23 cellular contexts compared by ENCODE assay signal in genomic region chr6:148263010-148263409, GRCh38.
DNase-seq lines count a peak whose midpoint lies in the region; ATAC-seq and TF ChIP-seq lines count a peak whose summit lies in the region.
"Had no signal": no experiment of that assay in that cellular context is flagged by ENCODE, and none has a peak within 500 bp of the region (broad histone marks: within the 10 kb centered on the region; RNA-seq: fewer than 3 reads in every experiment).

No MANE protein-coding gene starts in this region.

- no peaks in the 10 kb centered on the region for H3K9me2 ChIP-seq in PC-9 (ENCODE audit: insufficient read depth)

- H3K79me2 ChIP-seq in PC-9 (ENCODE audit: low read depth): no peaks in the 10 kb centered on the region

- intact Hi-C loops in Calu3 (cut with micrococcal nuclease; ENCODE audit: unreplicated experiment) (no loop called here), PC-9 (cut with micrococcal nuclease; ENCODE audit: unreplicated experiment) (loop anchor here (1.0 to 10.0 kb wide), 3 partner anchors 71 to 178 kb away; no protein-coding TSS in a partner anchor)

- ATAC-seq in esophagus mucosa: peak; percentile 96
- ATAC-seq in GM21360 (IDR thresholded peaks at IDR 0.05; ENCODE audit: unreplicated experiment): no peak
- ATAC-seq in HG02884 (IDR thresholded peaks at IDR 0.05; ENCODE audit: unreplicated experiment): no peak
- ATAC-seq: heart right ventricle had no signal

- H3K27ac ChIP-seq in PC-9: peak overlapping the region; percentile 91
- H3K27ac ChIP-seq: colonic mucosa, heart right ventricle, SK-N-MC, transverse colon had no signal

- peaks cover 48% of the 10 kb centered on the region for H3K4me1 ChIP-seq in PC-9 (replicated peaks; ENCODE audit: insufficient read depth)
- H3K4me1 ChIP-seq: colonic mucosa had no signal

- H3K27ac Mint-ChIP-seq in Calu3 (ENCODE audit: unreplicated experiment) (no peak overlapping the region), neural crest cell (ENCODE audit: unreplicated experiment) (peak overlapping the region; percentile 24)
- H3K27ac Mint-ChIP-seq: activated CD4-positive, alpha-beta memory T cell treated with anti-CD3 and anti-CD28 coated beads, Interleukin-2, amount 10 ng/mL, durations not matched to agents 7 days and 5 days; B cell; brain; stimulated activated naive CD8-positive, alpha-beta T cell treated with anti-CD3 and anti-CD28 coated beads, Interleukin-15, Interleukin-2, amounts not matched to agents 100 ng/mL and 50 ng/mL, for 24 hours had no signal

- H4K20me1 ChIP-seq in PC-9 (ENCODE audit: insufficient read depth): no peaks in the 10 kb centered on the region

- no peaks in the 10 kb centered on the region for H3K9me3 Mint-ChIP-seq in Calu3 (ENCODE audit: low read depth, unreplicated experiment)
- no peaks in the 10 kb centered on the region for H3K9me3 Mint-ChIP-seq in neural crest cell
- H3K9me3 Mint-ChIP-seq: activated CD4-positive, alpha-beta memory T cell treated with anti-CD3 and anti-CD28 coated beads, Interleukin-2, amount 10 ng/mL, durations not matched to agents 7 days and 5 days; stimulated activated naive CD8-positive, alpha-beta T cell treated with anti-CD3 and anti-CD28 coated beads, Interleukin-15, Interleukin-2, amounts not matched to agents 100 ng/mL and 50 ng/mL, for 24 hours had no signal

- POLR2A ChIA-PET in PC-9 (lab: Charles Lee; ENCODE audit: unreplicated experiment): no interaction called here

- DNase-seq in Calu3 (peak; percentile 24), PC-9 (peak; percentile 65 to 91), neural crest cell (ENCODE audit: low read depth, low spot score) (no peak), MG63 (no peak)
- DNase-seq in effector CD8-positive, alpha-beta T cell (lab: John Stamatoyannopoulos, UW): no peak
- DNase-seq: activated CD4-positive, alpha-beta memory T cell treated with anti-CD3 and anti-CD28 coated beads, Interleukin-2, amount 10 ng/mL, durations not matched to agents 7 days and 5 days; activated CD4-positive, CD25-positive, alpha-beta regulatory T cell; activated gamma-delta T cell treated with Interleukin-2 at 50 U/mL for 16 hours; colonic mucosa; GOT3; heart right ventricle; NCI-H1436; NCI-H510A; stimulated activated CD4-positive, alpha-beta T cell treated with anti-CD3 and anti-CD28 coated beads, Interleukin-4, amount 100 ng/mL, for 1 hour; transverse colon had no signal

- H3K4me3 ChIP-seq in PC-9: peak overlapping the region; percentile 30; the same call in 1 of the 2 replicates
- H3K4me3 ChIP-seq in MG63: no peak overlapping the region
- H3K4me3 ChIP-seq: colonic mucosa, heart right ventricle, SK-N-MC, smooth muscle cell, transverse colon had no signal

- H3F3A ChIP-seq in PC-9 (ENCODE audit: insufficient read depth, low read depth): peaks cover 26% of the 10 kb centered on the region

- H3K36me3 ChIP-seq in PC-9 (ENCODE audit: low read depth) (no peaks in the 10 kb centered on the region), MG63 (0 out of 2 replicates have a peak, but pooled peaks cover 2% of the 10 kb centered on the region)
- H3K36me3 ChIP-seq: colonic mucosa, heart right ventricle, transverse colon had no signal

- H3K36me3 Mint-ChIP-seq in Calu3 (ENCODE audit: insufficient read depth, unreplicated experiment) (no peaks in the 10 kb centered on the region), neural crest cell (ENCODE audit: low read depth) (no peaks in the 10 kb centered on the region)
- H3K36me3 Mint-ChIP-seq: brain had no signal

- TF ChIP-seq CTCF in Calu3 (IDR thresholded peaks at IDR 0.05; ENCODE audit: unreplicated experiment) (no peak), PC-9 (conservative IDR thresholded peaks at IDR 0.05) (no peak), neural crest cell (conservative IDR thresholded peaks at IDR 0.05) (no peak)

- H3K4me3 Mint-ChIP-seq in Calu3 (ENCODE audit: low read depth, unreplicated experiment) (no peak overlapping the region), neural crest cell (no peak overlapping the region)
- H3K4me3 Mint-ChIP-seq: activated CD4-positive, alpha-beta memory T cell treated with anti-CD3 and anti-CD28 coated beads, Interleukin-2, amount 10 ng/mL, durations not matched to agents 7 days and 5 days; B cell; brain; stimulated activated naive CD8-positive, alpha-beta T cell treated with anti-CD3 and anti-CD28 coated beads, Interleukin-15, Interleukin-2, amounts not matched to agents 100 ng/mL and 50 ng/mL, for 24 hours had no signal

- H3K27me3 Mint-ChIP-seq in Calu3 (ENCODE audit: unreplicated experiment) (no peaks in the 10 kb centered on the region), neural crest cell (ENCODE audit: low read depth) (no peaks in the 10 kb centered on the region)

- H2AFZ ChIP-seq in PC-9: no peak overlapping the region

- no peaks in the 10 kb centered on the region for H3K9me3 ChIP-seq in PC-9 (ENCODE audit: insufficient read depth, low read depth)
- no peaks in the 10 kb centered on the region for H3K9me3 ChIP-seq in MG63
- H3K9me3 ChIP-seq: colonic mucosa, heart right ventricle, transverse colon had no signal

- H3K27me3 ChIP-seq in PC-9 (ENCODE audit: insufficient read depth, low read depth) (no peaks in the 10 kb centered on the region), MG63 (no peaks in the 10 kb centered on the region)
- H3K27me3 ChIP-seq: colonic mucosa, heart right ventricle, transverse colon had no signal

- CTCF ChIA-PET in Calu3 (lab: Charles Lee) (interaction anchor here (0.5 to 1.1 kb wide), 3 partner anchors 18 to 124 kb away, joined by 3 to 5 read pairs (median 4); no protein-coding TSS in a partner anchor), PC-9 (lab: Charles Lee) (interaction anchor here (0.6 kb wide), 1 partner anchor 757 kb away, joined by 6 read pairs; no protein-coding TSS in a partner anchor)

- no TSS peak for BruUV-seq in Calu3 (replicated peaks; lab: Mats Ljungman, UMichigan)
- BruUV-seq in PC-9 (replicated peaks; lab: Mats Ljungman, UMichigan): no TSS peak

- H3K4me2 ChIP-seq in PC-9: peak overlapping the region; percentile 67
- H3K4me2 ChIP-seq: smooth muscle cell had no signal

- H3K4me1 Mint-ChIP-seq in Calu3 (ENCODE audit: low read depth, unreplicated experiment) (peaks cover 22% of the 10 kb centered on the region), neural crest cell (peaks cover 17% of the 10 kb centered on the region)
- H3K4me1 Mint-ChIP-seq: activated CD4-positive, alpha-beta memory T cell treated with anti-CD3 and anti-CD28 coated beads, Interleukin-2, amount 10 ng/mL, durations not matched to agents 7 days and 5 days; B cell; brain had no signal

Comparison
In these comparisons a context has a peak if more than half of its experiments do, and no peak if none do; other contexts are left out.
1. DNase-seq: peak in Calu3 (single experiment) and PC-9 (2 of 2); none in neural crest cell (single experiment), MG63 (single experiment) and effector CD8-positive, alpha-beta T cell (single experiment).